ENCODE assay signal across 18 cellular contexts in the genomic region with DNA sequence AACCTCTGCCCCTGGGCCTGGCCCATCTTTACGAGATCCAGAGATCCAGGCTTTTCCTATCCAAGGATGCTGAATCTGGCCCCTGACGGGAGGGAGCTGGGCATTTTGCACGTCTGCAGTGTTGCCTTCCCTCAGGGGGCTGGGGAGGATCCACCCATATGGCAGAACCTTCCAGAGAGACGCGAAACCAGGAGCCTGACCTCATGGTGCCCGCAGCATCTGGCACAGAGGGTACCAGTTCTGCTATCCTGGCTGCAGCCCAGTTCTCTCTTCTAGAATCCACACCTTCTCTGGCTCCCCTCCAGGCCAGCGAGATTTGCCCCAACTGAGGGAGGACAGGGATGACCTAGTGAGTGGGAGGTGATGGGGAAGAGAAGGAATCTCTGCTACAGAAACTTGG. TPM values are rescaled to one million over a fixed set of nuclear protein-coding genes. Genes with fewer than 3 reads are reported as not detected.
DNase-seq lines count a peak whose midpoint lies in the region; ATAC-seq, FAIRE-seq and TF ChIP-seq lines count a peak whose summit lies in the region.
"Had no signal": no experiment of that assay in that cellular context is flagged by ENCODE, and none has a peak within 500 bp of the region (broad histone marks: within the 10 kb centered on the region; RNA-seq: fewer than 3 reads in every experiment).

No MANE protein-coding gene starts in this region.

- DNase-seq in right lobe of liver (peak; percentile 45 to 89 (median 72)), HepG2 (ENCODE audit: low spot score) (no peak), NCI-H774 (lab: John Stamatoyannopoulos, UW) (no peak)
- DNase-seq in effector memory CD8-positive, alpha-beta T cell = no peak
- DNase-seq in activated CD8-positive, alpha-beta memory T cell treated with anti-CD3 and anti-CD28 coated beads, Interleukin-2, amount 10 ng/mL, durations not matched to agents 7 days and 5 days = no peak
- DNase-seq: CD4-positive, CD25-positive, alpha-beta regulatory T cell; DMS79 treated with DMSO at 0.1 percent for 48 hours; H9; HFFc6; MM.1S; NCI-H1048; NCI-H1417 treated with DMSO at 0.1 percent for 48 hours; NCI-H187; NCI-H2107 had no signal

- H3K4me1 ChIP-seq in right lobe of liver (peaks cover 0 to 22% (median 0%) of the 10 kb centered on the region in 4 donors), HepG2 (ENCODE audit: insufficient read depth, low read length) (peaks cover 29% of the 10 kb centered on the region), rectal smooth muscle tissue (ENCODE audit: control insufficient read depth, insufficient read depth, low read length) (peaks cover 12% of the 10 kb centered on the region)
- H3K4me1 ChIP-seq: Peyer's patch had no signal

- no peaks in the 10 kb centered on the region for H3K27me3 Mint-ChIP-seq in effector memory CD8-positive, alpha-beta T cell
- H3K27me3 Mint-ChIP-seq in activated CD8-positive, alpha-beta memory T cell treated with anti-CD3 and anti-CD28 coated beads, Interleukin-2, amount 10 ng/mL, durations not matched to agents 7 days and 5 days = no peaks in the 10 kb centered on the region
- H3K27me3 Mint-ChIP-seq: CD4-positive, CD25-positive, alpha-beta regulatory T cell had no signal

- POLR2A ChIA-PET in HepG2 (lab: Yijun Ruan, JAX) = no interaction called here

- H3K4me1 Mint-ChIP-seq in effector memory CD8-positive, alpha-beta T cell (ENCODE audit: low read depth in 2 of 2) = peaks cover 6 to 12% of the 10 kb centered on the region in 2 donors
- H3K4me1 Mint-ChIP-seq in activated CD8-positive, alpha-beta memory T cell treated with anti-CD3 and anti-CD28 coated beads, Interleukin-2, amount 10 ng/mL, durations not matched to agents 7 days and 5 days = peaks cover 12% of the 10 kb centered on the region
- H3K4me1 Mint-ChIP-seq: H9 had no signal

- TF ChIP-seq RAD21 in HepG2 (CRISPR knock-in tag; IDR thresholded peaks at IDR 0.05) = no peak

- no peak overlapping the region for H2AFZ ChIP-seq in HepG2 (ENCODE audit: low read length)

- no peaks in the 10 kb centered on the region for H3K36me3 ChIP-seq in right lobe of liver
- no peaks in the 10 kb centered on the region for H3K36me3 ChIP-seq in HepG2 (replicated peaks in 1 of 2; ENCODE audit: control insufficient read depth in 1 of 2, insufficient read depth in 2 of 2, low read length in 2 of 2)
- H3K36me3 ChIP-seq in rectal smooth muscle tissue (ENCODE audit: control insufficient read depth, insufficient read depth, low read length) = no peaks in the 10 kb centered on the region
- H3K36me3 ChIP-seq: Peyer's patch had no signal

- WGBS in right lobe of liver (ENCODE audit: insufficient coverage, low coverage, low lambda C conversion rate, missing lambda C conversion rate) = 84% methylated on average over 5 of the region's 7 CpGs
- WGBS in HepG2 (ENCODE audit: low lambda C conversion rate) = 50% methylated on average over 6 of the region's 7 CpGs

- no peak overlapping the region for H3K4me2 ChIP-seq in HepG2 (ENCODE audit: low read depth, low read length)

- H3K9me3 ChIP-seq in right lobe of liver (no peaks in the 10 kb centered on the region), HepG2 (ENCODE audit: low read length) (no peaks in the 10 kb centered on the region)
- H3K9me3 ChIP-seq: Peyer's patch had no signal

- CTCF ChIA-PET in HepG2 (lab: Yijun Ruan, JAX; ENCODE audit: low intra/inter-chr PET ratio, low total read pairs) = no interaction called here
- CTCF ChIA-PET in activated CD8-positive, alpha-beta memory T cell treated with anti-CD3 and anti-CD28 coated beads, Interleukin-2, amount 10 ng/mL, durations not matched to agents 7 days and 5 days (lab: Charles Lee) = interaction anchor here (0.8 kb wide), 1 partner anchor 12 kb away, joined by 3 read pairs; no protein-coding TSS in a partner anchor

- H3K36me3 Mint-ChIP-seq in effector memory CD8-positive, alpha-beta T cell (ENCODE audit: insufficient read depth) = peaks cover 2% of the 10 kb centered on the region
- H3K36me3 Mint-ChIP-seq in activated CD8-positive, alpha-beta memory T cell treated with anti-CD3 and anti-CD28 coated beads, Interleukin-2, amount 10 ng/mL, durations not matched to agents 7 days and 5 days = peaks cover 14% of the 10 kb centered on the region

- H3K9ac ChIP-seq in HepG2 (ENCODE audit: insufficient read depth, low read depth, low read length) (no peak overlapping the region), rectal smooth muscle tissue (ENCODE audit: low read length) (no peak overlapping the region)

- peak overlapping the region; percentile 39 to 83 for H3K27ac Mint-ChIP-seq in effector memory CD8-positive, alpha-beta T cell
- no peak overlapping the region for H3K27ac Mint-ChIP-seq in activated CD8-positive, alpha-beta memory T cell treated with anti-CD3 and anti-CD28 coated beads, Interleukin-2, amount 10 ng/mL, durations not matched to agents 7 days and 5 days
- H3K27ac Mint-ChIP-seq: HFFc6 had no signal

- no peaks in the 10 kb centered on the region for H4K20me1 ChIP-seq in HepG2 (ENCODE audit: insufficient read depth, low read length)

- intact Hi-C loops in right lobe of liver (cut with DNase I) (no loop called here), HepG2 (cut with micrococcal nuclease; ENCODE audit: unreplicated experiment) (no loop called here)

- in situ Hi-C loops in HepG2 (cut with HindIII; ENCODE audit: extremely low pct_ligation_motif_present, low pct_unique_long_range_greater_than_20kb) = no loop called here

- FAIRE-seq in HepG2 (lab: Jason Lieb, UNC) = no peak
- FAIRE-seq: K562 had no signal

- no peaks in the 10 kb centered on the region for H3K79me2 ChIP-seq in HepG2 (ENCODE audit: insufficient read depth, low read length)

- H3K9me3 Mint-ChIP-seq in effector memory CD8-positive, alpha-beta T cell = no peaks in the 10 kb centered on the region
- peaks cover 5% of the 10 kb centered on the region for H3K9me3 Mint-ChIP-seq in activated CD8-positive, alpha-beta memory T cell treated with anti-CD3 and anti-CD28 coated beads, Interleukin-2, amount 10 ng/mL, durations not matched to agents 7 days and 5 days (ENCODE audit: low read depth)
- H3K9me3 Mint-ChIP-seq: H9 had no signal

- no peak for TF ChIP-seq POLR2A in right lobe of liver (IDR thresholded peaks at IDR 0.05)
- no peak for TF ChIP-seq POLR2A in HepG2 (IDR thresholded peaks at IDR 0.05; ENCODE audit: insufficient read depth in 1 of 2, low read depth in 2 of 2, low read length in 2 of 2)
- TF ChIP-seq POLR2A in GM18505 (IDR thresholded peaks at IDR 0.05; ENCODE audit: borderline replicate concordance, extremely low read depth, insufficient read depth, insufficient read length) = no peak

- H3K27me3 ChIP-seq in right lobe of liver (no peaks in the 10 kb centered on the region), HepG2 (ENCODE audit: control insufficient read depth in 1 of 2, insufficient read depth in 2 of 2, low read length in 2 of 2) (no peaks in the 10 kb centered on the region; a peak in 1 of 5 replicates), rectal smooth muscle tissue (ENCODE audit: control insufficient read depth, insufficient read depth, low read length) (no peaks in the 10 kb centered on the region)
- H3K27me3 ChIP-seq: Peyer's patch had no signal

- TF ChIP-seq CTCF in right lobe of liver (IDR thresholded peaks at IDR 0.05) (no peak), HepG2 (CRISPR knock-in tag; IDR thresholded peaks at IDR 0.05) (no peak)

- no peak for TF ChIP-seq EP300 in HepG2 (IDR thresholded peaks at IDR 0.05; ENCODE audit: low read depth in 2 of 2, low read length in 2 of 2)
- no peak for TF ChIP-seq EP300 in HepG2 (CRISPR knock-in tag; IDR thresholded peaks at IDR 0.05; ENCODE audit: borderline replicate concordance)

- BruUV-seq in HepG2 (replicated peaks; lab: Mats Ljungman, UMichigan) = no TSS peak

- ATAC-seq in right lobe of liver = peak; percentile 42 to 61 (median 58)
- ATAC-seq in HepG2 = no peak
- no peak for ATAC-seq in effector memory CD8-positive, alpha-beta T cell (replicated peaks)
- ATAC-seq in GM18505 (IDR thresholded peaks at IDR 0.05; ENCODE audit: unreplicated experiment) = no peak
- ATAC-seq in activated CD8-positive, alpha-beta memory T cell treated with anti-CD3 and anti-CD28 coated beads, Interleukin-2, amount 10 ng/mL, durations not matched to agents 7 days and 5 days = no peak

- H3K27ac ChIP-seq in right lobe of liver (no peak overlapping the region), HepG2 (ENCODE audit: extremely low read length, insufficient read depth, low read length) (no peak overlapping the region), rectal smooth muscle tissue (ENCODE audit: low read depth, low read length) (peak overlapping the region; percentile 80)
- H3K27ac ChIP-seq: Peyer's patch had no signal

- H3K4me3 ChIP-seq in right lobe of liver (no peak overlapping the region), HepG2 (replicated peaks in 1 of 3; ENCODE audit: insufficient read depth in 1 of 3, low read depth in 2 of 3, low read length in 3 of 3) (no peak overlapping the region), rectal smooth muscle tissue (ENCODE audit: low read length) (no peak overlapping the region)
- H3K4me3 ChIP-seq: K562, Peyer's patch had no signal

- H3K4me3 Mint-ChIP-seq in effector memory CD8-positive, alpha-beta T cell = no peak overlapping the region
- no peak overlapping the region for H3K4me3 Mint-ChIP-seq in activated CD8-positive, alpha-beta memory T cell treated with anti-CD3 and anti-CD28 coated beads, Interleukin-2, amount 10 ng/mL, durations not matched to agents 7 days and 5 days
- H3K4me3 Mint-ChIP-seq: CD4-positive, CD25-positive, alpha-beta regulatory T cell; H9; HFFc6 had no signal

RNA-seq across cellular contexts. Expression of a gene that starts 20.5 kb away (rescaled TPM):
- total RNA-seq in right lobe of liver (10 to 100 TPM; 16.9 to 36.8 (median 24.3) TPM), HepG2 (2016; rRNA removed; fragmentation: Illumina TruSeq; extraction: Trizol) (30.2 and 58.2 TPM in 2 replicates)
- total RNA-seq in HepG2 (2016; cell fraction: cytosol; rRNA removed; fragmentation: Illumina TruSeq; extraction: Trizol; ENCODE audit: low read depth) = 12.2 and 13.8 TPM in 2 replicates
- 28.9 and 51.4 TPM in 2 replicates for total RNA-seq in HepG2 (2016; cell fraction: insoluble cytoplasmic fraction; rRNA removed; fragmentation: Illumina TruSeq; extraction: Trizol)
- total RNA-seq in HepG2 (2016; cell fraction: membrane; rRNA removed; fragmentation: Illumina TruSeq; extraction: Trizol) = 22.6 and 24.4 TPM in 2 replicates
- 28.7 and 34.7 TPM in 2 replicates for total RNA-seq in HepG2 (2016; cell fraction: nucleus; rRNA removed; fragmentation: Illumina TruSeq; extraction: Trizol)
- 15.8 and 16.2 TPM in 2 replicates for polyA plus RNA-seq in HepG2 (2011; rRNA removed)
- 8.1 and 11.9 TPM in 2 replicates for polyA plus RNA-seq in HepG2 (2011; cell fraction: cytosol; rRNA removed)
- polyA plus RNA-seq in HepG2 (2011; cell fraction: nucleus; rRNA removed) = 10.7 and 11.7 TPM in 2 replicates
- 9.9 and 13.6 TPM in 2 replicates for polyA plus RNA-seq in HepG2 (2012)
- 1.9 and 2.2 TPM in 2 replicates for polyA plus RNA-seq in HepG2 (2016; cell fraction: cytosol; fragmentation: Illumina TruSeq; extraction: Trizol; ENCODE audit: low read depth)
- polyA plus RNA-seq in HepG2 (2016; cell fraction: insoluble cytoplasmic fraction; fragmentation: Illumina TruSeq; extraction: Trizol; ENCODE audit: low read depth) = 36.1 and 37.0 TPM in 2 replicates
- 8.3 and 8.9 TPM in 2 replicates for polyA plus RNA-seq in HepG2 (2016; cell fraction: membrane; fragmentation: Illumina TruSeq; extraction: Trizol; ENCODE audit: low read depth)
- polyA plus RNA-seq in HepG2 (2016; cell fraction: nucleus; fragmentation: Illumina TruSeq; extraction: Trizol; ENCODE audit: insufficient read depth, low read depth) = 34.4 and 37.4 TPM in 2 replicates
- polyA minus RNA-seq in HepG2 (2011; rRNA and poly(A)+ RNA removed; ENCODE audit: low replicate concordance) = 46.7 and 47.2 TPM in 2 replicates
- polyA minus RNA-seq in HepG2 (2011; cell fraction: cytosol; rRNA and poly(A)+ RNA removed) = 38.3 and 51.1 TPM in 2 replicates
- polyA minus RNA-seq in HepG2 (2011; cell fraction: nucleus; rRNA and poly(A)+ RNA removed) = 32.1 and 40.2 TPM in 2 replicates
- total RNA-seq in activated CD8-positive, alpha-beta memory T cell treated with anti-CD3 and anti-CD28 coated beads, Interleukin-2, amount 10 ng/mL, durations not matched to agents 7 days and 5 days = 10 to 100 TPM; 32.2 to 34.4 TPM

RNA-seq across cellular contexts. Expression of a gene that starts 32.1 kb away (rescaled TPM):
- total RNA-seq in right lobe of liver = 100 to 1,000 TPM in 5 of 6 experiments, 10 to 100 TPM in 1; 88.5 to 131 (median 102) TPM
- total RNA-seq in HepG2 (2016; rRNA removed; fragmentation: Illumina TruSeq; extraction: Trizol) = 515 and 623 TPM in 2 replicates
- 133 and 145 TPM in 2 replicates for total RNA-seq in HepG2 (2016; cell fraction: cytosol; rRNA removed; fragmentation: Illumina TruSeq; extraction: Trizol; ENCODE audit: low read depth)
- total RNA-seq in HepG2 (2016; cell fraction: insoluble cytoplasmic fraction; rRNA removed; fragmentation: Illumina TruSeq; extraction: Trizol) = 510 and 641 TPM in 2 replicates
- 238 and 242 TPM in 2 replicates for total RNA-seq in HepG2 (2016; cell fraction: membrane; rRNA removed; fragmentation: Illumina TruSeq; extraction: Trizol)
- total RNA-seq in HepG2 (2016; cell fraction: nucleus; rRNA removed; fragmentation: Illumina TruSeq; extraction: Trizol) = 214 and 243 TPM in 2 replicates
- polyA plus RNA-seq in HepG2 (2011; rRNA removed) = 688 and 721 TPM in 2 replicates
- polyA plus RNA-seq in HepG2 (2011; cell fraction: cytosol; rRNA removed) = 568 and 609 TPM in 2 replicates
- polyA plus RNA-seq in HepG2 (2011; cell fraction: nucleus; rRNA removed) = 175 and 197 TPM in 2 replicates
- polyA plus RNA-seq in HepG2 (2012) = 461 and 478 TPM in 2 replicates
- polyA plus RNA-seq in HepG2 (2016; cell fraction: cytosol; fragmentation: Illumina TruSeq; extraction: Trizol; ENCODE audit: low read depth) = 175 and 189 TPM in 2 replicates
- 675 and 689 TPM in 2 replicates for polyA plus RNA-seq in HepG2 (2016; cell fraction: insoluble cytoplasmic fraction; fragmentation: Illumina TruSeq; extraction: Trizol; ENCODE audit: low read depth)
- 218 and 222 TPM in 2 replicates for polyA plus RNA-seq in HepG2 (2016; cell fraction: membrane; fragmentation: Illumina TruSeq; extraction: Trizol; ENCODE audit: low read depth)
- 412 and 415 TPM in 2 replicates for polyA plus RNA-seq in HepG2 (2016; cell fraction: nucleus; fragmentation: Illumina TruSeq; extraction: Trizol; ENCODE audit: insufficient read depth, low read depth)
- 950 and 1,090 TPM in 2 replicates for polyA minus RNA-seq in HepG2 (2011; rRNA and poly(A)+ RNA removed; ENCODE audit: low replicate concordance)
- polyA minus RNA-seq in HepG2 (2011; cell fraction: cytosol; rRNA and poly(A)+ RNA removed) = 133 and 158 TPM in 2 replicates
- polyA minus RNA-seq in HepG2 (2011; cell fraction: nucleus; rRNA and poly(A)+ RNA removed) = 74.5 and 93.1 TPM in 2 replicates
- 100 to 1,000 TPM; 150 to 227 TPM for total RNA-seq in activated CD8-positive, alpha-beta memory T cell treated with anti-CD3 and anti-CD28 coated beads, Interleukin-2, amount 10 ng/mL, durations not matched to agents 7 days and 5 days

Comparison
In these comparisons a context has a peak if more than half of its experiments do, and no peak if none do; other contexts are left out.
1. ATAC-seq: peak in right lobe of liver (4 of 4); none in HepG2 (single experiment), effector memory CD8-positive, alpha-beta T cell (single experiment), GM18505 (single experiment) and activated CD8-positive, alpha-beta memory T cell treated with anti-CD3 and anti-CD28 coated beads, Interleukin-2, amount 10 ng/mL, durations not matched to agents 7 days and 5 days (single experiment).
2. DNase-seq: peak in right lobe of liver (3 of 3); none in HepG2 (single experiment), effector memory CD8-positive, alpha-beta T cell (0 of 3), NCI-H774 (single experiment) and activated CD8-positive, alpha-beta memory T cell treated with anti-CD3 and anti-CD28 coated beads, Interleukin-2, amount 10 ng/mL, durations not matched to agents 7 days and 5 days (single experiment).